In genomic region chr22:34812631-34813030, GRCh38 we compare ENCODE assay signal across 32 cellular contexts.
DNase-seq lines count a peak whose midpoint lies in the region; ATAC-seq, FAIRE-seq and TF ChIP-seq lines count a peak whose summit lies in the region.
"Had no signal": no experiment of that assay in that cellular context is flagged by ENCODE, and none has a peak within 500 bp of the region (broad histone marks: within the 10 kb centered on the region; RNA-seq: fewer than 3 reads in every experiment).

No MANE protein-coding gene starts in this region.

- peaks cover 20% of the 10 kb centered on the region for H3K9me3 Mint-ChIP-seq in chondrocyte (ENCODE audit: low read depth)

- no peak for TF ChIP-seq RAD21 in HepG2 (CRISPR knock-in tag; IDR thresholded peaks at IDR 0.05)

- no peak for TF ChIP-seq EP300 in HepG2 (IDR thresholded peaks at IDR 0.05; ENCODE audit: low read depth in 2 of 2, low read length in 2 of 2)
- TF ChIP-seq EP300 in HepG2 (CRISPR knock-in tag; IDR thresholded peaks at IDR 0.05; ENCODE audit: borderline replicate concordance) = no peak

- H2AFZ ChIP-seq in HepG2 (ENCODE audit: low read length) = no peak overlapping the region

- BruUV-seq in HepG2 (replicated peaks; lab: Mats Ljungman, UMichigan) = no TSS peak

- no peaks in the 10 kb centered on the region for H3K27me3 ChIP-seq in HepG2 (ENCODE audit: control insufficient read depth in 1 of 2, insufficient read depth in 2 of 2, low read length in 2 of 2)
- H3K27me3 ChIP-seq: adrenal gland, neutrophil had no signal

- H3K4me1 ChIP-seq in mesodermal cell (ENCODE audit: control insufficient read depth, insufficient read depth, low read length, poor library complexity, severe bottlenecking) = peaks cover 44% of the 10 kb centered on the region
- H3K4me1 ChIP-seq in HepG2 (ENCODE audit: insufficient read depth, low read length) = peaks cover 6% of the 10 kb centered on the region; the same call in 1 of the 2 replicates
- H3K4me1 ChIP-seq: adrenal gland, gastroesophageal sphincter, lower lobe of right lung, prostate gland, stomach had no signal

- intact Hi-C loops in HepG2 (cut with micrococcal nuclease; ENCODE audit: unreplicated experiment) = no loop called here

- no peak overlapping the region for H3K4me3 Mint-ChIP-seq in chondrocyte (ENCODE audit: unreplicated experiment)
- H3K4me3 Mint-ChIP-seq: endodermal cell, HFFc6, T-helper 17 cell, type B pancreatic cell had no signal

- H3K4me1 Mint-ChIP-seq in chondrocyte (ENCODE audit: low read depth) = peaks cover 49% of the 10 kb centered on the region
- H3K4me1 Mint-ChIP-seq: T-helper 17 cell had no signal

- H3K9ac ChIP-seq in HepG2 (ENCODE audit: insufficient read depth, low read depth, low read length) = no peak overlapping the region
- H3K9ac ChIP-seq: SK-N-SH had no signal

- no peaks in the 10 kb centered on the region for H3K36me3 Mint-ChIP-seq in chondrocyte (ENCODE audit: low read depth)
- H3K36me3 Mint-ChIP-seq: type B pancreatic cell had no signal

- DNase-seq in AG08395 (ENCODE audit: low spot score) = peak; percentile 30
- peak; percentile 37 for DNase-seq in HK-2 (ENCODE audit: unreplicated experiment)
- no peak for DNase-seq in chondrocyte (ENCODE audit: low spot score)
- no peak for DNase-seq in HepG2 (ENCODE audit: low spot score)
- DNase-seq in NCI-H2196 (lab: John Stamatoyannopoulos, UW; ENCODE audit: unreplicated experiment) = no peak
- DNase-seq in activated CD8-positive, alpha-beta memory T cell treated with anti-CD3 and anti-CD28 coated beads, Interleukin-2, amount 50 U/mL, for 4 hours = no peak
- DNase-seq: activated CD8-positive, alpha-beta memory T cell treated with anti-CD3 and anti-CD28 coated beads for 24 hours; activated naive CD4-positive, alpha-beta T cell; activated T-cell treated with anti-CD3 and anti-CD28 coated beads, Interleukin-2, amount 50 U/mL, for 48 hours; adrenal gland; C1 segment of cervical spinal cord; Calu3; endodermal cell; HFFc6; KBM-7; lower lobe of right lung; NCI-H146; NCI-H524; SK-N-SH; stimulated activated CD8-positive, alpha-beta memory T cell treated with anti-CD3 and anti-CD28 coated beads, Interleukin-4, amount 100 ng/mL, for 48 hours; stomach; T-helper 17 cell had no signal

- CTCF ChIA-PET in HepG2 (lab: Yijun Ruan, JAX; ENCODE audit: low intra/inter-chr PET ratio, low total read pairs) = no interaction called here

- H3K27ac Mint-ChIP-seq in chondrocyte (ENCODE audit: unreplicated experiment) = peak overlapping the region; percentile 92
- H3K27ac Mint-ChIP-seq: endodermal cell, HFFc6, T-helper 17 cell, type B pancreatic cell had no signal

- no peaks in the 10 kb centered on the region for H3K36me3 ChIP-seq in mesodermal cell (ENCODE audit: control insufficient read depth, insufficient read depth, low read length)
- no peaks in the 10 kb centered on the region for H3K36me3 ChIP-seq in HepG2 (replicated peaks in 1 of 2; ENCODE audit: control insufficient read depth in 1 of 2, insufficient read depth in 2 of 2, low read length in 2 of 2)
- H3K36me3 ChIP-seq: adrenal gland, gastroesophageal sphincter, lower lobe of right lung, neutrophil, prostate gland, stomach had no signal

- H3K27ac ChIP-seq in mesodermal cell (ENCODE audit: low read depth, low read length, severe bottlenecking) = peak overlapping the region; percentile 26
- no peak overlapping the region for H3K27ac ChIP-seq in HepG2 (ENCODE audit: extremely low read length, insufficient read depth, low read length)
- H3K27ac ChIP-seq: adrenal gland, coronary artery, gastroesophageal sphincter, lower lobe of right lung, neutrophil, prostate gland, RWPE1, stomach had no signal

- 82 to 88% methylated on average over 1 of the region's 1 CpG for WGBS in mesodermal cell (ENCODE audit: insufficient coverage in 2 of 2), 2 experiments
- 0% methylated on average over 1 of the region's 1 CpG for WGBS in HepG2 (ENCODE audit: low lambda C conversion rate)

- no peak for ATAC-seq in HepG2
- no peak for ATAC-seq in HG03159 (IDR thresholded peaks at IDR 0.05; ENCODE audit: unreplicated experiment)
- ATAC-seq: gastroesophageal sphincter, lower lobe of right lung, T-helper 17 cell had no signal

- H3K27me3 Mint-ChIP-seq in chondrocyte (ENCODE audit: low read depth) = no peaks in the 10 kb centered on the region
- H3K27me3 Mint-ChIP-seq: T-helper 17 cell, type B pancreatic cell had no signal

- no peak overlapping the region for H3K4me2 ChIP-seq in HepG2 (ENCODE audit: low read depth, low read length)
- H3K4me2 ChIP-seq: SK-N-SH had no signal

- FAIRE-seq in HepG2 (lab: Jason Lieb, UNC) = no peak
- FAIRE-seq: A204.1, islet of Langerhans had no signal

- in situ Hi-C loops in HepG2 (cut with HindIII; ENCODE audit: extremely low pct_ligation_motif_present, low pct_unique_long_range_greater_than_20kb) = loop anchor here (25.0 kb wide), 1 partner anchor 100 kb away; no protein-coding TSS in a partner anchor

- no peaks in the 10 kb centered on the region for H4K20me1 ChIP-seq in HepG2 (ENCODE audit: insufficient read depth, low read length)

- no peak overlapping the region for H3K4me3 ChIP-seq in mesodermal cell (ENCODE audit: extremely low read depth, insufficient read depth, low read length, poor library complexity, severe bottlenecking)
- H3K4me3 ChIP-seq in HepG2 (replicated peaks in 1 of 3; ENCODE audit: insufficient read depth in 1 of 3, low read depth in 2 of 3, low read length in 3 of 3) = no peak overlapping the region
- H3K4me3 ChIP-seq: adrenal gland, coronary artery, gastroesophageal sphincter, lower lobe of right lung, prostate gland, stomach had no signal

- H3K9me3 ChIP-seq in mesodermal cell (ENCODE audit: control insufficient read depth, low read length) (peaks cover 15% of the 10 kb centered on the region), HepG2 (ENCODE audit: low read length) (no peaks in the 10 kb centered on the region)
- H3K9me3 ChIP-seq: adrenal gland, lower lobe of right lung, neutrophil, prostate gland had no signal

- H3K79me2 ChIP-seq in HepG2 (ENCODE audit: insufficient read depth, low read length) = no peaks in the 10 kb centered on the region

- POLR2A ChIA-PET in HepG2 (lab: Yijun Ruan, JAX) = no interaction called here

- no peak for TF ChIP-seq CTCF in chondrocyte (IDR thresholded peaks at IDR 0.05)
- TF ChIP-seq CTCF in HepG2 (CRISPR knock-in tag; IDR thresholded peaks at IDR 0.05) = no peak

- TF ChIP-seq POLR2A in HepG2 (IDR thresholded peaks at IDR 0.05; ENCODE audit: insufficient read depth in 1 of 2, low read depth in 2 of 2, low read length in 2 of 2) = no peak

TF ChIP-seq in HepG2, 621 proteins besides CTCF, POLR2A, EP300 and RAD21:
- TF ChIP-seq NFRKB (IDR thresholded peaks at IDR 0.05) = no peak
- TF ChIP-seq, protein P1, sequence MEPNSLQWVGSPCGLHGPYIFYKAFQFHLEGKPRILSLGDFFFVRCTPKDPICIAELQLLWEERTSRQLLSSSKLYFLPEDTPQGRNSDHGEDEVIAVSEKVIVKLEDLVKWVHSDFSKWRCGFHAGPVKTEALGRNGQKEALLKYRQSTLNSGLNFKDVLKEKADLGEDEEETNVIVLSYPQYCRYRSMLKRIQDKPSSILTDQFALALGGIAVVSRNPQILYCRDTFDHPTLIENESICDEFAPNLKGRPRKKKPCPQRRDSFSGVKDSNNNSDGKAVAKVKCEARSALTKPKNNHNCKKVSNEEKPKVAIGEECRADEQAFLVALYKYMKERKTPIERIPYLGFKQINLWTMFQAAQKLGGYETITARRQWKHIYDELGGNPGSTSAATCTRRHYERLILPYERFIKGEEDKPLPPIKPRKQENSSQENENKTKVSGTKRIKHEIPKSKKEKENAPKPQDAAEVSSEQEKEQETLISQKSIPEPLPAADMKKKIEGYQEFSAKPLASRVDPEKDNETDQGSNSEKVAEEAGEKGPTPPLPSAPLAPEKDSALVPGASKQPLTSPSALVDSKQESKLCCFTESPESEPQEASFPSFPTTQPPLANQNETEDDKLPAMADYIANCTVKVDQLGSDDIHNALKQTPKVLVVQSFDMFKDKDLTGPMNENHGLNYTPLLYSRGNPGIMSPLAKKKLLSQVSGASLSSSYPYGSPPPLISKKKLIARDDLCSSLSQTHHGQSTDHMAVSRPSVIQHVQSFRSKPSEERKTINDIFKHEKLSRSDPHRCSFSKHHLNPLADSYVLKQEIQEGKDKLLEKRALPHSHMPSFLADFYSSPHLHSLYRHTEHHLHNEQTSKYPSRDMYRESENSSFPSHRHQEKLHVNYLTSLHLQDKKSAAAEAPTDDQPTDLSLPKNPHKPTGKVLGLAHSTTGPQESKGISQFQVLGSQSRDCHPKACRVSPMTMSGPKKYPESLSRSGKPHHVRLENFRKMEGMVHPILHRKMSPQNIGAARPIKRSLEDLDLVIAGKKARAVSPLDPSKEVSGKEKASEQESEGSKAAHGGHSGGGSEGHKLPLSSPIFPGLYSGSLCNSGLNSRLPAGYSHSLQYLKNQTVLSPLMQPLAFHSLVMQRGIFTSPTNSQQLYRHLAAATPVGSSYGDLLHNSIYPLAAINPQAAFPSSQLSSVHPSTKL (CRISPR knock-in tag; IDR thresholded peaks at IDR 0.05) = no peak

Comparison
In these comparisons a context has a peak if more than half of its experiments do, and no peak if none do; other contexts are left out.
1. DNase-seq: peak in AG08395 (single experiment) and HK-2 (single experiment); none in chondrocyte (single experiment), HepG2 (single experiment), NCI-H2196 (single experiment) and activated CD8-positive, alpha-beta memory T cell treated with anti-CD3 and anti-CD28 coated beads, Interleukin-2, amount 50 U/mL, for 4 hours (single experiment).